ENCODE assay signal across 1 cellular context in genomic region chr14:68366656-68367055, GRCh38.
TF ChIP-seq lines count a peak whose summit lies in the region.

No MANE protein-coding gene starts in this region.

TF ChIP-seq in A549, 52 proteins besides CTCF, POLR2A, EP300 and RAD21 (continued from another document):
- TF ChIP-seq, protein P1, sequence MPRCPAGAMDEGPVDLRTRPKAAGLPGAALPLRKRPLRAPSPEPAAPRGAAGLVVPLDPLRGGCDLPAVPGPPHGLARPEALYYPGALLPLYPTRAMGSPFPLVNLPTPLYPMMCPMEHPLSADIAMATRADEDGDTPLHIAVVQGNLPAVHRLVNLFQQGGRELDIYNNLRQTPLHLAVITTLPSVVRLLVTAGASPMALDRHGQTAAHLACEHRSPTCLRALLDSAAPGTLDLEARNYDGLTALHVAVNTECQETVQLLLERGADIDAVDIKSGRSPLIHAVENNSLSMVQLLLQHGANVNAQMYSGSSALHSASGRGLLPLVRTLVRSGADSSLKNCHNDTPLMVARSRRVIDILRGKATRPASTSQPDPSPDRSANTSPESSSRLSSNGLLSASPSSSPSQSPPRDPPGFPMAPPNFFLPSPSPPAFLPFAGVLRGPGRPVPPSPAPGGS (IDR thresholded peaks at IDR 0.05) = no peak
- no peak for TF ChIP-seq JUNB (IDR thresholded peaks at IDR 0.05)
- no peak for TF ChIP-seq ZNF302 (CRISPR knock-in tag; IDR thresholded peaks at IDR 0.05)
- TF ChIP-seq E2F6 (IDR thresholded peaks at IDR 0.05; ENCODE audit: borderline replicate concordance, low read depth) = no peak
- no peak for TF ChIP-seq NR3C1 (IDR thresholded peaks at IDR 0.05)
- TF ChIP-seq HOXB13 (CRISPR knock-in tag; IDR thresholded peaks at IDR 0.05; ENCODE audit: low read depth) = no peak
- no peak for TF ChIP-seq ZC3H11A (IDR thresholded peaks at IDR 0.05)
- TF ChIP-seq CBX8 (IDR thresholded peaks at IDR 0.05) = no peak
- TF ChIP-seq, protein P2, sequence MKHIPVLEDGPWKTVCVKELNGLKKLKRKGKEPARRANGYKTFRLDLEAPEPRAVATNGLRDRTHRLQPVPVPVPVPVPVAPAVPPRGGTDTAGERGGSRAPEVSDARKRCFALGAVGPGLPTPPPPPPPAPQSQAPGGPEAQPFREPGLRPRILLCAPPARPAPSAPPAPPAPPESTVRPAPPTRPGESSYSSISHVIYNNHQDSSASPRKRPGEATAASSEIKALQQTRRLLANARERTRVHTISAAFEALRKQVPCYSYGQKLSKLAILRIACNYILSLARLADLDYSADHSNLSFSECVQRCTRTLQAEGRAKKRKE (CRISPR knock-in tag; IDR thresholded peaks at IDR 0.05; ENCODE audit: low read depth) = no peak
- TF ChIP-seq TFCP2L1 (CRISPR knock-in tag; IDR thresholded peaks at IDR 0.05) = no peak
- TF ChIP-seq CHD4 (IDR thresholded peaks at IDR 0.05; ENCODE audit: borderline replicate concordance) = no peak
- TF ChIP-seq NFE2L2 (conservative IDR thresholded peaks at IDR 0.05; ENCODE audit: low read length) = no peak
- TF ChIP-seq FOSL2 (IDR thresholded peaks at IDR 0.05) = no peak
- no peak for TF ChIP-seq FOSL2 (CRISPR knock-in tag; IDR thresholded peaks at IDR 0.05)
- TF ChIP-seq CBX2 (IDR thresholded peaks at IDR 0.05; ENCODE audit: borderline replicate concordance, low read depth) = no peak
- TF ChIP-seq KDM1A (IDR thresholded peaks at IDR 0.05; ENCODE audit: low read depth) = no peak
- no peak for TF ChIP-seq CEBPB (IDR thresholded peaks at IDR 0.05)
- no peak for TF ChIP-seq CHD2 (IDR thresholded peaks at IDR 0.05; ENCODE audit: low read length, partially characterized antibody)
- TF ChIP-seq MYC (IDR thresholded peaks at IDR 0.05; ENCODE audit: borderline replicate concordance, low read length) = no peak
TF ChIP-seq in A549: peak in this region for 0.
